20 cellular contexts compared by ENCODE assay signal in the genomic region with DNA sequence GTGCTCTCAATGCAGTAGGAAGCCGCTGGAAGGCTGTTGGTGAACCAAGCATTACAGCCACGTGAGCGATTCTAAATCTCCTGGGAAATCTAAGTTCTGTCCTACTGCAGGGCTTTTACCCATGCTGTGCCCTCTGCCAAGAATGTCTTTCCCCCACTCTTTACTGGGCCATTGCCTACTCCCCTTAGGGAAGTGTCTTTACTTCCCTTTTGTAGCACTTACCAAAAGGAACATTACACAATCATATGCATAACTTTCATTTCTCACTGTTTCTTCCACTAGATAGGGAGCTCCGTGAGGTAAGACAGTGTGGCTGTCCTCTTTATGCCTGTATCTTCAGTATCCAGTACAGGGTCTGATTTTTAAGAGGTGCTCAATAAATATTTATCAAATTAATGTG.
DNase-seq lines count a peak whose midpoint lies in the region; ATAC-seq and TF ChIP-seq lines count a peak whose summit lies in the region.
"Had no signal": no experiment of that assay in that cellular context is flagged by ENCODE, and none has a peak within 500 bp of the region (broad histone marks: within the 10 kb centered on the region; RNA-seq: fewer than 3 reads in every experiment).

No MANE protein-coding gene starts in this region.

- POLR2A ChIA-PET in PC-3 (lab: Charles Lee; ENCODE audit: unreplicated experiment) = no interaction called here

- no peak overlapping the region for H3K27ac ChIP-seq in left ventricle myocardium inferior (replicated peaks)
- H3K27ac ChIP-seq in SK-N-MC = no peak overlapping the region
- H3K27ac ChIP-seq in left lung = peak overlapping the region in 1 of 2 donors; percentile 48
- peak overlapping the region in 2 of 4 donors; percentile 5 to 28 for H3K27ac ChIP-seq in upper lobe of left lung
- H3K27ac ChIP-seq in PC-3 (ENCODE audit: low read length) = no peak overlapping the region
- H3K27ac ChIP-seq: prostate gland, RWPE1, uterus, VCaP had no signal

- TF ChIP-seq CTCF in left ventricle myocardium inferior (IDR thresholded peaks at IDR 0.05; ENCODE audit: borderline replicate concordance) (no peak), left lung (IDR thresholded peaks at IDR 0.05) (no peak), upper lobe of left lung (IDR thresholded peaks at IDR 0.05) (no peak), PC-3 (conservative IDR thresholded peaks at IDR 0.05; ENCODE audit: low read depth, low read length) (no peak)

- DNase-seq in Right ventricle myocardium superior = no peak
- DNase-seq in left ventricle myocardium inferior = no peak
- DNase-seq in SK-N-MC (ENCODE audit: low read depth, low spot score) = peak; percentile 1
- DNase-seq in left lung = no peak
- peak in 1 of 2 donors; percentile 23 for DNase-seq in upper lobe of left lung
- no peak for DNase-seq in PC-3
- no peak for DNase-seq in glomerular visceral epithelial cell (ENCODE audit: extremely low spot score)
- DNase-seq in activated CD4-positive, CD25-positive, alpha-beta regulatory T cell (lab: John Stamatoyannopoulos, UW) = no peak
- DNase-seq: 8988T; activated CD8-positive, alpha-beta T cell treated with anti-CD3 and anti-CD28 coated beads, Interleukin-2, amount 10 ng/mL, durations not matched to agents 7 days and 5 days; activated T-cell treated with anti-CD3 and anti-CD28 coated beads, Interleukin-2, amount 50 U/mL, for 48 hours; H7; immature natural killer cell; mesendoderm; NCI-H1694 treated with DMSO at 0.1 percent for 48 hours; stimulated activated CD4-positive, alpha-beta T cell treated with anti-CD3 and anti-CD28 coated beads, Interleukin-4, amount 100 ng/mL, for 4 hours; uterus had no signal

- BruUV-seq in PC-3 (replicated peaks; lab: Mats Ljungman, UMichigan) = no TSS peak

- intact Hi-C loops in Right ventricle myocardium superior (cut with DNase I) = no loop called here
- intact Hi-C loops in left ventricle myocardium inferior (cut with micrococcal nuclease) = no loop called here
- intact Hi-C loops in left lung (cut with DNase I) = no loop called here
- intact Hi-C loops in PC-3 (cut with micrococcal nuclease) = no loop called here

- H3K4me2 ChIP-seq in PC-3 (ENCODE audit: low read length) = no peak overlapping the region

- no peak overlapping the region for H3K9ac ChIP-seq in SK-N-MC (ENCODE audit: insufficient read length)
- H3K9ac ChIP-seq in PC-3 (ENCODE audit: low read length) = no peak overlapping the region

- TF ChIP-seq EP300 in upper lobe of left lung (IDR thresholded peaks at IDR 0.05) = no peak

- ATAC-seq in Right ventricle myocardium superior (ENCODE audit: poor library complexity) (peak; percentile 61), left lung (peak; percentile 76), upper lobe of left lung (ENCODE audit: low FRiP score in 2 of 2) (peak; percentile 41 to 74), PC-3 (no peak)
- ATAC-seq: activated CD8-positive, alpha-beta T cell treated with anti-CD3 and anti-CD28 coated beads, Interleukin-2, amount 10 ng/mL, durations not matched to agents 7 days and 5 days had no signal

- H3K36me3 ChIP-seq in left ventricle myocardium inferior (no peaks in the 10 kb centered on the region), SK-N-MC (ENCODE audit: insufficient read depth, low read length) (no peaks in the 10 kb centered on the region), left lung (no peaks in the 10 kb centered on the region), upper lobe of left lung (no peaks in the 10 kb centered on the region), PC-3 (ENCODE audit: low read depth, low read length) (no peaks in the 10 kb centered on the region)
- H3K36me3 ChIP-seq: prostate gland, uterus had no signal

- CTCF ChIA-PET in PC-3 (lab: Charles Lee) = no interaction called here

- H3K27me3 ChIP-seq in left ventricle myocardium inferior (ENCODE audit: low read depth) = no peaks in the 10 kb centered on the region
- no peaks in the 10 kb centered on the region for H3K27me3 ChIP-seq in left lung
- H3K27me3 ChIP-seq in upper lobe of left lung = no peaks in the 10 kb centered on the region
- no peaks in the 10 kb centered on the region; the same call in 1 of the 2 replicates for H3K27me3 ChIP-seq in PC-3 (ENCODE audit: low read length)
- H3K27me3 ChIP-seq: uterus had no signal

- 73 to 85% methylated on average over 4 of the region's 4 CpGs for WGBS in upper lobe of left lung, 2 donors

- no peaks in the 10 kb centered on the region for H3K9me2 ChIP-seq in PC-3 (replicated peaks; ENCODE audit: low read length)

- H3K4me3 ChIP-seq in left ventricle myocardium inferior (no peak overlapping the region), SK-N-MC (no peak overlapping the region), left lung (no peak overlapping the region), upper lobe of left lung (no peak overlapping the region), PC-3 (ENCODE audit: low read length) (no peak overlapping the region)
- H3K4me3 ChIP-seq: prostate gland, uterus had no signal

- no peak overlapping the region for H2AFZ ChIP-seq in PC-3 (ENCODE audit: low read length)

- no peaks in the 10 kb centered on the region for H4K20me1 ChIP-seq in PC-3 (ENCODE audit: low read length)

- H3K4me1 ChIP-seq in left ventricle myocardium inferior (no peaks in the 10 kb centered on the region), left lung (peaks cover 0 to 4% of the 10 kb centered on the region in 2 donors), upper lobe of left lung (no peaks in the 10 kb centered on the region), PC-3 (ENCODE audit: insufficient read depth, low read length) (no peaks in the 10 kb centered on the region)
- H3K4me1 ChIP-seq: prostate gland, uterus had no signal

- no peaks in the 10 kb centered on the region for H3K9me3 ChIP-seq in left ventricle myocardium inferior (replicated peaks)
- H3K9me3 ChIP-seq in SK-N-MC (ENCODE audit: low read depth, low read length) = no peaks in the 10 kb centered on the region
- no peaks in the 10 kb centered on the region for H3K9me3 ChIP-seq in left lung
- H3K9me3 ChIP-seq in upper lobe of left lung = no peaks in the 10 kb centered on the region
- H3K9me3 ChIP-seq in PC-3 (ENCODE audit: low read length) = no peaks in the 10 kb centered on the region
- H3K9me3 ChIP-seq: prostate gland, uterus had no signal

- no peak for TF ChIP-seq POLR2A in upper lobe of left lung (IDR thresholded peaks at IDR 0.05)

- no peaks in the 10 kb centered on the region for H3K79me2 ChIP-seq in PC-3 (ENCODE audit: low read length)

- no peaks in the 10 kb centered on the region for H3F3A ChIP-seq in PC-3 (ENCODE audit: low read length, unreplicated experiment)
